ENCODE assay signal across 28 cellular contexts in the genomic region with DNA sequence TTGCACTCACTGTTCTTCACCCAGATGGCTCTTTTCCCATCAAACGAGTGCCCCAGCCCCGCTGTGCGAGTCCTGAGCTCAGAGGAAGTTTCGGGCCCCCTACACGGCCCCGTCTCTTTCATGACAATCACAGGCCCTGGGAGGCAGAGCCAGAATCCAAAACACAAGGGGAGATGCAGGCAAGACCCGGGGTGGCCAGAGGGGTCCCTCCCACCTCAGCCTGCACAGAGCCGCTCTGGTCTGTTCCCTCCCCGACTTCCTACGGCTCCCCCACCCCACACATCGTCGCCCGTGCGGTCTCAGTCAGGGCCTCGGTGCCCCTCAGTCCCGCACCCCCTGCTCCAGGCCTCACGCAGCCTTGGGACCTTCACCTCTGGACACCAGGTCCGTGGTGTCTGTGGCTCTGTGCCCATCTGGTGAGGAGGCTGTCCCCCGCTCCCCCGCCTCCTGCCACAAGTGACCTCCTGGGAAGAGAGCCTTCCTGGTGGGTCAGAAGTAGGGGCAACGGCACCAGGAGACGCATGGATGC. TPM values are rescaled to one million over a fixed set of nuclear protein-coding genes. Genes with fewer than 3 reads are reported as not detected.
DNase-seq lines count a peak whose midpoint lies in the region; ATAC-seq and TF ChIP-seq lines count a peak whose summit lies in the region.
"Had no signal": no experiment of that assay in that cellular context is flagged by ENCODE, and none has a peak within 500 bp of the region (broad histone marks: within the 10 kb centered on the region; RNA-seq: fewer than 3 reads in every experiment).

No MANE protein-coding gene starts in this region.

- H3K27me3 Mint-ChIP-seq in endodermal cell (ENCODE audit: insufficient read depth), result no peaks in the 10 kb centered on the region
- no peaks in the 10 kb centered on the region for H3K27me3 Mint-ChIP-seq in naive thymus-derived CD8-positive, alpha-beta T cell

- H3K4me1 ChIP-seq in SK-N-SH (ENCODE audit: control insufficient read depth in 1 of 2, insufficient read depth in 2 of 2, low read depth in 1 of 2, low read length in 1 of 2), result no peaks in the 10 kb centered on the region; a peak in 1 of 4 replicates
- H3K4me1 ChIP-seq in endodermal cell (ENCODE audit: control insufficient read depth, insufficient read depth, low read length), result peaks cover 5% of the 10 kb centered on the region
- H3K4me1 ChIP-seq: foreskin keratinocyte had no signal

- no peak overlapping the region for H3K4me2 ChIP-seq in SK-N-SH

- H3K36me3 Mint-ChIP-seq in endodermal cell (ENCODE audit: low read depth), result no peaks in the 10 kb centered on the region
- peaks cover 3 to 66% (median 13%) of the 10 kb centered on the region in 3 donors for H3K36me3 Mint-ChIP-seq in naive thymus-derived CD8-positive, alpha-beta T cell

- DNase-seq in SK-N-SH, result peak; percentile 26
- DNase-seq in H7, result peak; percentile 88
- DNase-seq in endodermal cell, result peak; percentile 65
- DNase-seq in naive thymus-derived CD8-positive, alpha-beta T cell, result peak in 1 of 10 donors; percentile 58
- DNase-seq in epidermal melanocyte (ENCODE audit: insufficient read length, low spot score), result no peak
- DNase-seq in activated effector memory CD4-positive, alpha-beta T cell treated with Interleukin-2 at 50 U/mL for 16 hours, result no peak
- DNase-seq: activated CD4-positive, alpha-beta T cell treated with anti-CD3 and anti-CD28 coated beads, Interleukin-2, amount 50 U/mL, for 48 hours; brain microvascular endothelial cell; DMS79 treated with DMSO at 0.1 percent for 48 hours; effector memory CD4-positive, alpha-beta T cell; foreskin keratinocyte; heart right ventricle; KBM-7; MG63; NCI-H1417; NCI-H2081 treated with DMSO at 0.1 percent for 48 hours; NCI-H82; RPMI8226; small intestine; substantia nigra; T1000; upper lobe of right lung had no signal

- TF ChIP-seq EP300 in SK-N-SH (IDR thresholded peaks at IDR 0.05; ENCODE audit: borderline replicate concordance in 1 of 2, low read depth in 1 of 2, low read length in 1 of 2), result no peak

- WGBS in SK-N-SH (ENCODE audit: low lambda C conversion rate), result 80% methylated on average over 14 of the region's 22 CpGs
- 70 to 76% methylated on average over 11 to 22 of the region's 22 CpGs for WGBS in endodermal cell (ENCODE audit: insufficient coverage in 1 of 2, insufficient read length in 1 of 2), 2 experiments

- H3K9me3 ChIP-seq in SK-N-SH (no peaks in the 10 kb centered on the region), endodermal cell (ENCODE audit: control insufficient read depth, low read length) (no peaks in the 10 kb centered on the region)
- H3K9me3 ChIP-seq: heart right ventricle, MG63, upper lobe of right lung had no signal

- H3K4me3 ChIP-seq in SK-N-SH (ENCODE audit: low read depth in 2 of 2, low read length in 1 of 2), result no peak overlapping the region
- peak overlapping the region; percentile 9; the same call in 1 of the 2 replicates for H3K4me3 ChIP-seq in H7 (ENCODE audit: insufficient read depth, low read depth, low read length)
- H3K4me3 ChIP-seq in endodermal cell (ENCODE audit: low read length), result no peak overlapping the region
- H3K4me3 ChIP-seq: heart right ventricle, lung, MG63, upper lobe of right lung had no signal

- no peaks in the 10 kb centered on the region for H3K79me2 ChIP-seq in SK-N-SH (ENCODE audit: insufficient read depth)

- no peak for TF ChIP-seq RAD21 in SK-N-SH (IDR thresholded peaks at IDR 0.05; ENCODE audit: low read length)

- ATAC-seq in SK-N-SH treated with all-trans-retinoic acid at 6 μM for 48 hours (no peak), GM21528 (IDR thresholded peaks at IDR 0.05; ENCODE audit: low FRiP score, unreplicated experiment) (no peak)
- ATAC-seq in naive thymus-derived CD8-positive, alpha-beta T cell, result no peak
- ATAC-seq: esophagus mucosa, foreskin keratinocyte, heart right ventricle, upper lobe of right lung had no signal

- no peaks in the 10 kb centered on the region for H4K20me1 ChIP-seq in SK-N-SH (ENCODE audit: insufficient read depth)

- POLR2A ChIA-PET in SK-N-SH (lab: Yijun Ruan, JAX), result no interaction called here
- POLR2A ChIA-PET in naive thymus-derived CD8-positive, alpha-beta T cell (lab: Charles Lee), result interaction anchor here (0.9 to 2.9 kb wide), 5 partner anchors 9 to 433 kb away, joined by 3 to 7 read pairs (median 4); partner anchors contain the start of gene GPR132

- no peaks in the 10 kb centered on the region for H3F3A ChIP-seq in SK-N-SH (replicated peaks; ENCODE audit: insufficient read depth)

- CTCF ChIA-PET in SK-N-SH (lab: Yijun Ruan, JAX), result interaction anchor here (0.8 to 9.5 kb wide), 3 partner anchors 10 to 81 kb away, joined by 3 to 81 read pairs (median 27); no protein-coding TSS in a partner anchor

- no peaks in the 10 kb centered on the region for H3K27me3 ChIP-seq in SK-N-SH (ENCODE audit: insufficient read depth)
- H3K27me3 ChIP-seq in H7 (ENCODE audit: control insufficient read depth, insufficient read depth, low read length), result peaks cover 17% of the 10 kb centered on the region; the same call in 1 of the 2 replicates
- no peaks in the 10 kb centered on the region for H3K27me3 ChIP-seq in endodermal cell (ENCODE audit: control insufficient read depth, insufficient read depth, low read length, poor library complexity, severe bottlenecking)
- H3K27me3 ChIP-seq: foreskin keratinocyte, MG63, upper lobe of right lung had no signal

- no peak overlapping the region for H3K27ac ChIP-seq in SK-N-SH (ENCODE audit: low read depth in 2 of 2, low read length in 1 of 2)
- H3K27ac ChIP-seq in endodermal cell (ENCODE audit: low read depth, low read length), result no peak overlapping the region
- H3K27ac ChIP-seq: 22Rv1, brain microvascular endothelial cell, foreskin keratinocyte, heart right ventricle, upper lobe of right lung had no signal

- TF ChIP-seq CTCF in SK-N-SH (IDR thresholded peaks at IDR 0.05), result no peak
- TF ChIP-seq CTCF in endodermal cell (conservative IDR thresholded peaks at IDR 0.05), result no peak

- H3K4me3 Mint-ChIP-seq in endodermal cell, result no peak overlapping the region
- peak overlapping the region in 1 of 10 donors; percentile 10 for H3K4me3 Mint-ChIP-seq in naive thymus-derived CD8-positive, alpha-beta T cell

- H3K36me3 ChIP-seq in SK-N-SH (replicated peaks in 1 of 2; ENCODE audit: control insufficient read depth in 1 of 2, insufficient read depth in 2 of 2, low read length in 1 of 2) (no peaks in the 10 kb centered on the region), H7 (replicated peaks; ENCODE audit: control insufficient read depth, insufficient read depth, low read length) (no peaks in the 10 kb centered on the region), endodermal cell (ENCODE audit: control insufficient read depth, insufficient read depth, low read length) (no peaks in the 10 kb centered on the region)
- H3K36me3 ChIP-seq: brain microvascular endothelial cell, MG63, upper lobe of right lung had no signal

- H3K9me3 Mint-ChIP-seq in endodermal cell, result no peaks in the 10 kb centered on the region
- H3K9me3 Mint-ChIP-seq in naive thymus-derived CD8-positive, alpha-beta T cell, result no peaks in the 10 kb centered on the region

- H3K4me1 Mint-ChIP-seq in endodermal cell, result peaks cover 7% of the 10 kb centered on the region
- peaks cover 18 to 40% (median 38%) of the 10 kb centered on the region in 4 donors for H3K4me1 Mint-ChIP-seq in naive thymus-derived CD8-positive, alpha-beta T cell

- H3K9ac ChIP-seq in SK-N-SH, result no peak overlapping the region
- H3K9ac ChIP-seq in endodermal cell (ENCODE audit: extremely low read depth, low read length, poor library complexity, severe bottlenecking), result no peak overlapping the region

- no peak overlapping the region for H3K27ac Mint-ChIP-seq in endodermal cell
- H3K27ac Mint-ChIP-seq in naive thymus-derived CD8-positive, alpha-beta T cell, result peak overlapping the region in 8 of 10 donors; percentile 16 to 93 (median 66)

- no peak overlapping the region for H2AFZ ChIP-seq in SK-N-SH (ENCODE audit: low read depth)

- no peaks in the 10 kb centered on the region for H3K9me2 ChIP-seq in SK-N-SH

TF ChIP-seq in SK-N-SH, 30 proteins besides CTCF, POLR2A, EP300 and RAD21 (continues in another document):
- TF ChIP-seq CHD2 (IDR thresholded peaks at IDR 0.05; ENCODE audit: low read length, partially characterized antibody) (no peak), NFIC (IDR thresholded peaks at IDR 0.05; ENCODE audit: borderline replicate concordance) (no peak)

TF ChIP-seq in SK-N-SH treated with all-trans-retinoic acid at 6 μM for 48 hours, 23 proteins besides CTCF, POLR2A, EP300 and RAD21:
- no peak for TF ChIP-seq ZFP3 (CRISPR knock-in tag; IDR thresholded peaks at IDR 0.05)
- no peak for TF ChIP-seq SNAI2 (CRISPR knock-in tag; IDR thresholded peaks at IDR 0.05)
- TF ChIP-seq GLIS3 (CRISPR knock-in tag; IDR thresholded peaks at IDR 0.05), result no peak
- no peak for TF ChIP-seq RARB (CRISPR knock-in tag; IDR thresholded peaks at IDR 0.05)
- no peak for TF ChIP-seq TOX (CRISPR knock-in tag; IDR thresholded peaks at IDR 0.05; ENCODE audit: borderline replicate concordance)
TF ChIP-seq in SK-N-SH treated with all-trans-retinoic acid at 6 μM for 48 hours: peak in this region for 0.

RNA-seq across cellular contexts. Expression of gene GPR132, which starts 8.9 kb away (rescaled TPM):
- polyA plus RNA-seq in SK-N-SH (2012; rRNA removed), result 0.03 TPM in 1 of 2 replicates, not detected in the other
- 0.03 TPM in 1 of 2 replicates, not detected in the other for polyA plus RNA-seq in SK-N-SH (2012; cell fraction: cytosol; rRNA removed)
- polyA plus RNA-seq in SK-N-SH (2012; cell fraction: nucleus; rRNA removed), result 0.28 and 0.37 TPM in 2 replicates
- total RNA-seq in H7 (2014; rRNA removed; shearing (Covaris generic)), result not detected in 2 replicates
- 1 to 10 TPM in 1 of 2 donors, under 1 TPM in 1; 0.27 to 3.3 TPM for total RNA-seq in endodermal cell
- 0.25 TPM for polyA plus RNA-seq in endodermal cell (2013, experiment 1 of 2)
- polyA plus RNA-seq in endodermal cell (2013, experiment 2 of 2), result 0.08 TPM
- total RNA-seq in naive thymus-derived CD8-positive, alpha-beta T cell, result 10 to 100 TPM; 36.3 to 41.4 TPM
- polyA plus RNA-seq in naive thymus-derived CD8-positive, alpha-beta T cell, result 10 to 100 TPM in 1 of 3 donors, 1 to 10 TPM in 2; 9.4 to 37.2 (median 9.7) TPM
- total RNA-seq: foreskin keratinocyte had no signal
- polyA plus RNA-seq: foreskin keratinocyte, keratinocyte had no signal

RNA-seq across cellular contexts. Expression of gene CDCA4, which starts 35.5 kb away (rescaled TPM):
- 23.7 and 26.8 TPM in 2 replicates for polyA plus RNA-seq in SK-N-SH (2012; rRNA removed)
- polyA plus RNA-seq in SK-N-SH (2012; cell fraction: cytosol; rRNA removed), result 15.1 and 21.2 TPM in 2 replicates
- 15.7 and 19.5 TPM in 2 replicates for polyA plus RNA-seq in SK-N-SH (2012; cell fraction: nucleus; rRNA removed)
- total RNA-seq in H7 (2014; rRNA removed; shearing (Covaris generic)), result 99.0 and 111 TPM in 2 replicates
- 10 to 100 TPM; 46.6 to 65.1 TPM for total RNA-seq in endodermal cell
- 52.4 TPM for polyA plus RNA-seq in endodermal cell (2013, experiment 1 of 2)
- 53.2 TPM for polyA plus RNA-seq in endodermal cell (2013, experiment 2 of 2)
- 10 to 100 TPM; 11.0 to 12.4 TPM for total RNA-seq in naive thymus-derived CD8-positive, alpha-beta T cell
- polyA plus RNA-seq in naive thymus-derived CD8-positive, alpha-beta T cell, result 10 to 100 TPM in 2 of 3 donors, 1 to 10 TPM in 1; 8.2 to 12.0 (median 11.3) TPM

Comparison
In these comparisons a context has a peak if more than half of its experiments do, and no peak if none do; other contexts are left out.
1. DNase-seq: peak in SK-N-SH (single experiment), H7 (single experiment) and endodermal cell (single experiment); none in epidermal melanocyte (single experiment) and activated effector memory CD4-positive, alpha-beta T cell treated with Interleukin-2 at 50 U/mL for 16 hours (single experiment).
2. RNA of gene GPR132, which starts 8.9 kb away (total RNA-seq): 36.3 to 41.4 TPM in naive thymus-derived CD8-positive, alpha-beta T cell; 0.27 to 3.3 TPM in endodermal cell and not detected in H7; every median in the first group is over 4 times any median in the second.